18 cellular contexts compared by ENCODE assay signal in genomic region chr20:58339741-58340140, GRCh38. TPM values are rescaled to one million over a fixed set of nuclear protein-coding genes. Genes with fewer than 3 reads are reported as not detected.
DNase-seq lines count a peak whose midpoint lies in the region; ATAC-seq and TF ChIP-seq lines count a peak whose summit lies in the region.
"Had no signal": no experiment of that assay in that cellular context is flagged by ENCODE, and none has a peak within 500 bp of the region (broad histone marks: within the 10 kb centered on the region; RNA-seq: fewer than 3 reads in every experiment).

No MANE protein-coding gene starts in this region.

- TF ChIP-seq CTCF in foreskin keratinocyte (conservative IDR thresholded peaks at IDR 0.05), result no peak

- H3K14ac ChIP-seq in trophoblast cell (ENCODE audit: low read length), result no peak overlapping the region

- no peak overlapping the region for H2AFZ ChIP-seq in trophoblast cell (ENCODE audit: insufficient read depth, low read length, poor library complexity)
- H2AFZ ChIP-seq: GM23248 had no signal

- no peak overlapping the region for H4K12ac ChIP-seq in trophoblast cell (ENCODE audit: low read depth, low read length)

- peaks cover 0 to 2% of the 10 kb centered on the region in 2 experiments for H3K36me3 ChIP-seq in trophoblast cell (ENCODE audit: control insufficient read depth in 1 of 2, insufficient read depth in 2 of 2, low read length in 2 of 2)

- no peaks in the 10 kb centered on the region for H3K27me3 Mint-ChIP-seq in activated naive CD4-positive, alpha-beta T cell treated with anti-CD3 and anti-CD28 coated beads, Interleukin-2, amount 50 U/mL, for 24 hours
- no peaks in the 10 kb centered on the region for H3K27me3 Mint-ChIP-seq in activated naive CD4-positive, alpha-beta T cell treated with anti-CD3 and anti-CD28 coated beads, Interleukin-2, amount 10 ng/mL, durations not matched to agents 7 days and 5 days
- H3K27me3 Mint-ChIP-seq in activated T-helper 17 cell treated with anti-CD3 and anti-CD28 coated beads, Interleukin-2, amount 50 U/mL, for 72 hours, result no peaks in the 10 kb centered on the region
- H3K27me3 Mint-ChIP-seq: CD8-positive, alpha-beta memory T cell had no signal

- CTCF ChIA-PET in activated naive CD4-positive, alpha-beta T cell treated with anti-CD3 and anti-CD28 coated beads, Interleukin-2, amount 10 ng/mL, durations not matched to agents 7 days and 5 days (lab: Charles Lee), result no interaction called here

- DNase-seq in activated naive CD4-positive, alpha-beta T cell treated with anti-CD3 and anti-CD28 coated beads, Interleukin-2, amount 10 ng/mL, durations not matched to agents 7 days and 5 days, result no peak
- DNase-seq in foreskin keratinocyte (peak; percentile 30 to 50), trophoblast cell (peak; percentile 74 to 75)
- no peak for DNase-seq in activated CD4-positive, alpha-beta T cell treated with anti-CD3 and anti-CD28 coated beads for 1 hour
- DNase-seq: AML-193; Caco-2; CD8-positive, alpha-beta memory T cell; DND-41; GF-D8; GM23248 had no signal

- H3K4me1 ChIP-seq in foreskin keratinocyte (peaks cover 45% of the 10 kb centered on the region), trophoblast cell (ENCODE audit: control insufficient read depth in 1 of 2, insufficient read depth in 2 of 2, low read length in 2 of 2) (peaks cover 7 to 9% of the 10 kb centered on the region in 2 experiments)
- H3K4me1 ChIP-seq: BLaER1 had no signal

- no CpG with 5 or more reads among the region's 6 CpGs for WGBS in trophoblast cell (ENCODE audit: extremely low coverage, insufficient coverage, insufficient read length)

- H3K9me3 ChIP-seq in trophoblast cell (ENCODE audit: insufficient read depth, low read depth, low read length), result no peaks in the 10 kb centered on the region
- H3K9me3 ChIP-seq: Caco-2 had no signal

- H2BK12ac ChIP-seq in trophoblast cell (ENCODE audit: low read length), result no peak overlapping the region

- H3K18ac ChIP-seq in trophoblast cell (ENCODE audit: low read length), result no peak overlapping the region

- no peaks in the 10 kb centered on the region for H3K9me3 Mint-ChIP-seq in activated naive CD4-positive, alpha-beta T cell treated with anti-CD3 and anti-CD28 coated beads, Interleukin-2, amount 50 U/mL, for 24 hours
- peaks cover 2% of the 10 kb centered on the region for H3K9me3 Mint-ChIP-seq in activated naive CD4-positive, alpha-beta T cell treated with anti-CD3 and anti-CD28 coated beads, Interleukin-2, amount 10 ng/mL, durations not matched to agents 7 days and 5 days
- H3K9me3 Mint-ChIP-seq in activated T-helper 17 cell treated with anti-CD3 and anti-CD28 coated beads, Interleukin-2, amount 50 U/mL, for 72 hours, result peaks cover 8% of the 10 kb centered on the region
- H3K9me3 Mint-ChIP-seq: CD8-positive, alpha-beta memory T cell had no signal

- H3K36me3 Mint-ChIP-seq in activated naive CD4-positive, alpha-beta T cell treated with anti-CD3 and anti-CD28 coated beads, Interleukin-2, amount 50 U/mL, for 24 hours, result peaks cover 22% of the 10 kb centered on the region
- peaks cover 20% of the 10 kb centered on the region for H3K36me3 Mint-ChIP-seq in activated naive CD4-positive, alpha-beta T cell treated with anti-CD3 and anti-CD28 coated beads, Interleukin-2, amount 10 ng/mL, durations not matched to agents 7 days and 5 days
- peaks cover 43% of the 10 kb centered on the region for H3K36me3 Mint-ChIP-seq in activated T-helper 17 cell treated with anti-CD3 and anti-CD28 coated beads, Interleukin-2, amount 50 U/mL, for 72 hours (ENCODE audit: low read depth)

- H3K9ac ChIP-seq in trophoblast cell (ENCODE audit: low read length), result no peak overlapping the region
- H3K9ac ChIP-seq: BLaER1, GM23248 had no signal

- no peak overlapping the region for H2AK5ac ChIP-seq in trophoblast cell (ENCODE audit: low read length)

- H2BK5ac ChIP-seq in trophoblast cell (ENCODE audit: low read depth, low read length, poor library complexity), result no peak overlapping the region

- H2BK120ac ChIP-seq in trophoblast cell (ENCODE audit: insufficient read depth, low read length, poor library complexity), result no peak overlapping the region

- H3K23ac ChIP-seq in trophoblast cell (ENCODE audit: low read length), result no peak overlapping the region

- no peak overlapping the region for H3K4me3 ChIP-seq in trophoblast cell (ENCODE audit: low read depth, low read length)
- H3K4me3 ChIP-seq: BLaER1, GM23248 had no signal

- H3K4me1 Mint-ChIP-seq in activated naive CD4-positive, alpha-beta T cell treated with anti-CD3 and anti-CD28 coated beads, Interleukin-2, amount 50 U/mL, for 24 hours, result peaks cover 49% of the 10 kb centered on the region
- H3K4me1 Mint-ChIP-seq in activated naive CD4-positive, alpha-beta T cell treated with anti-CD3 and anti-CD28 coated beads, Interleukin-2, amount 10 ng/mL, durations not matched to agents 7 days and 5 days, result peaks cover 9% of the 10 kb centered on the region
- H3K4me1 Mint-ChIP-seq in activated T-helper 17 cell treated with anti-CD3 and anti-CD28 coated beads, Interleukin-2, amount 50 U/mL, for 72 hours, result peaks cover 35% of the 10 kb centered on the region

- no peak overlapping the region for H4K8ac ChIP-seq in trophoblast cell (ENCODE audit: low read depth, low read length)

- H3K4me3 Mint-ChIP-seq in activated naive CD4-positive, alpha-beta T cell treated with anti-CD3 and anti-CD28 coated beads, Interleukin-2, amount 50 U/mL, for 24 hours, result no peak overlapping the region
- no peak overlapping the region for H3K4me3 Mint-ChIP-seq in activated naive CD4-positive, alpha-beta T cell treated with anti-CD3 and anti-CD28 coated beads, Interleukin-2, amount 10 ng/mL, durations not matched to agents 7 days and 5 days
- H3K4me3 Mint-ChIP-seq in activated T-helper 17 cell treated with anti-CD3 and anti-CD28 coated beads, Interleukin-2, amount 50 U/mL, for 72 hours, result no peak overlapping the region
- H3K4me3 Mint-ChIP-seq: CD8-positive, alpha-beta memory T cell had no signal

- H3K79me1 ChIP-seq in trophoblast cell (ENCODE audit: low read length), result no peaks in the 10 kb centered on the region

- H3K4ac ChIP-seq in trophoblast cell (ENCODE audit: low read depth, low read length), result no peak overlapping the region

- no peak overlapping the region for H3K4me2 ChIP-seq in trophoblast cell (ENCODE audit: low read length)
- H3K4me2 ChIP-seq: BLaER1 had no signal

- ATAC-seq in activated T-helper 17 cell treated with anti-CD3 and anti-CD28 coated beads, Interleukin-2, amount 50 U/mL, for 72 hours (replicated peaks), result no peak
- no peak for ATAC-seq in foreskin keratinocyte
- no peak for ATAC-seq in HG03045 (IDR thresholded peaks at IDR 0.05; ENCODE audit: unreplicated experiment)
- no peak for ATAC-seq in GM21515 (IDR thresholded peaks at IDR 0.05; ENCODE audit: unreplicated experiment)
- ATAC-seq: HCT116, HepG2 had no signal

- H4K91ac ChIP-seq in trophoblast cell (ENCODE audit: low read depth, low read length), result no peak overlapping the region

- H3K27me3 ChIP-seq in foreskin keratinocyte, result no peaks in the 10 kb centered on the region
- H3K27me3 ChIP-seq in trophoblast cell (ENCODE audit: insufficient read depth, low read length), result no peaks in the 10 kb centered on the region
- H3K27me3 ChIP-seq: BLaER1 had no signal

- H3K27ac ChIP-seq in foreskin keratinocyte (no peak overlapping the region), trophoblast cell (ENCODE audit: low read depth, low read length) (no peak overlapping the region)
- H3K27ac ChIP-seq: 22Rv1, BLaER1, GM23248 had no signal

- peak overlapping the region; percentile 25 for H3K27ac Mint-ChIP-seq in activated naive CD4-positive, alpha-beta T cell treated with anti-CD3 and anti-CD28 coated beads, Interleukin-2, amount 50 U/mL, for 24 hours
- H3K27ac Mint-ChIP-seq in activated naive CD4-positive, alpha-beta T cell treated with anti-CD3 and anti-CD28 coated beads, Interleukin-2, amount 10 ng/mL, durations not matched to agents 7 days and 5 days, result no peak overlapping the region
- peak overlapping the region; percentile 61 for H3K27ac Mint-ChIP-seq in activated T-helper 17 cell treated with anti-CD3 and anti-CD28 coated beads, Interleukin-2, amount 50 U/mL, for 72 hours

- H3K79me2 ChIP-seq in trophoblast cell (ENCODE audit: control insufficient read depth, insufficient read depth, low read length, poor library complexity), result no peaks in the 10 kb centered on the region

RNA-seq across cellular contexts. Expression of gene RAB22A, which starts 30.2 kb away (rescaled TPM):
- 10 to 100 TPM; 11.6 to 12.8 TPM for total RNA-seq in activated T-helper 17 cell treated with anti-CD3 and anti-CD28 coated beads, Interleukin-2, amount 50 U/mL, for 72 hours
- total RNA-seq in foreskin keratinocyte, result 18.7 and 19.3 TPM in 2 replicates
- polyA plus RNA-seq in foreskin keratinocyte, result 7.5 and 8.2 TPM in 2 replicates
- 7.7 and 8.0 TPM in 2 replicates for polyA plus RNA-seq in trophoblast cell (2013)

RNA-seq across cellular contexts. Expression of gene VAPB, which starts 49.3 kb away (rescaled TPM):
- total RNA-seq in activated T-helper 17 cell treated with anti-CD3 and anti-CD28 coated beads, Interleukin-2, amount 50 U/mL, for 72 hours, result 10 to 100 TPM; 43.2 to 48.2 TPM
- total RNA-seq in foreskin keratinocyte, result 39.2 and 41.6 TPM in 2 replicates
- 38.7 and 41.7 TPM in 2 replicates for polyA plus RNA-seq in foreskin keratinocyte
- 34.8 and 35.3 TPM in 2 replicates for polyA plus RNA-seq in trophoblast cell (2013)

Comparison
In these comparisons a context has a peak if more than half of its experiments do, and no peak if none do; other contexts are left out.
1. DNase-seq: peak in foreskin keratinocyte (2 of 2) and trophoblast cell (2 of 2); none in activated naive CD4-positive, alpha-beta T cell treated with anti-CD3 and anti-CD28 coated beads, Interleukin-2, amount 10 ng/mL, durations not matched to agents 7 days and 5 days (single experiment) and activated CD4-positive, alpha-beta T cell treated with anti-CD3 and anti-CD28 coated beads for 1 hour (single experiment).